Comparison of ENCODE assay signal across 8 cellular contexts in genomic region chr6:99520855-99521556, GRCh38. TPM values are rescaled to one million over a fixed set of nuclear protein-coding genes. Genes with fewer than 3 reads are reported as not detected.
DNase-seq lines count a peak whose midpoint lies in the region; ATAC-seq and TF ChIP-seq lines count a peak whose summit lies in the region.

No MANE protein-coding gene starts in this region.

- TF ChIP-seq CTCF in DND-41 (IDR thresholded peaks at IDR 0.05; ENCODE audit: borderline replicate concordance, extremely low read depth, low read length, poor library complexity, severe bottlenecking) = peak; percentile 88
- peak; percentile 74 for TF ChIP-seq CTCF in PC-3 (conservative IDR thresholded peaks at IDR 0.05; ENCODE audit: low read depth, low read length)

- no peaks in the 10 kb centered on the region for H3F3A ChIP-seq in PC-3 (ENCODE audit: low read length, unreplicated experiment)

- H3K9ac ChIP-seq in DND-41 (ENCODE audit: low read depth, low read length) = peak overlapping the region; percentile 62
- H3K9ac ChIP-seq in PC-3 (ENCODE audit: low read length) = peak overlapping the region; percentile 80
- peak overlapping the region; percentile 75 to 94 for H3K9ac ChIP-seq in mucosa of rectum (ENCODE audit: low read depth in 1 of 2, low read length in 2 of 2)

- H4K20me1 ChIP-seq in DND-41 (ENCODE audit: insufficient read depth, low read length) (no peaks in the 10 kb centered on the region), PC-3 (ENCODE audit: low read length) (no peaks in the 10 kb centered on the region)

- no peaks in the 10 kb centered on the region for H3K9me2 ChIP-seq in PC-3 (replicated peaks; ENCODE audit: low read length)

- H3K9me3 ChIP-seq in DND-41 (ENCODE audit: insufficient read depth, low read length, severe bottlenecking) (no peaks in the 10 kb centered on the region), PC-3 (ENCODE audit: low read length) (no peaks in the 10 kb centered on the region), mucosa of rectum (ENCODE audit: control insufficient read depth in 2 of 2, low read length in 2 of 2) (no peaks in the 10 kb centered on the region)

- H3K27me3 ChIP-seq in DND-41 (ENCODE audit: insufficient read depth, low read length, poor library complexity) = no peaks in the 10 kb centered on the region
- H3K27me3 ChIP-seq in PC-3 (ENCODE audit: low read length) = no peaks in the 10 kb centered on the region
- H3K27me3 ChIP-seq in mucosa of rectum (ENCODE audit: control insufficient read depth in 2 of 2, insufficient read depth in 2 of 2, low read length in 2 of 2) = no peaks in the 10 kb centered on the region

- POLR2A ChIA-PET in PC-3 (lab: Charles Lee; ENCODE audit: unreplicated experiment) = no interaction called here

- peak overlapping the region; percentile 74 for H3K27ac ChIP-seq in DND-41 (ENCODE audit: low read length)
- H3K27ac ChIP-seq in PC-3 (ENCODE audit: low read length) = peak overlapping the region; percentile 12; the same call in 1 of the 2 replicates
- peak overlapping the region; percentile 82 for H3K27ac ChIP-seq in epithelial cell of prostate
- H3K27ac ChIP-seq in mucosa of rectum (ENCODE audit: low read depth in 2 of 2, low read length in 2 of 2) = peak overlapping the region; percentile 86 to 92

- DNase-seq in DND-41 (peak; percentile 80), PC-3 (peak; percentile 78), epithelial cell of prostate (ENCODE audit: low read depth, low spot score) (no peak)
- peak; percentile 77 for DNase-seq in activated T-cell treated with anti-CD3 and anti-CD28 coated beads, Interleukin-2, amount 50 U/mL, for 1 hour
- peak; percentile 20 to 62 for DNase-seq in stimulated activated CD8-positive, alpha-beta memory T cell treated with anti-CD3 and anti-CD28 coated beads, Interleukin-7, amount 100 ng/mL, for 4 hours (ENCODE audit: low read depth in 2 of 2)

- H3K4me1 ChIP-seq in DND-41 (ENCODE audit: insufficient read depth, low read length) (peaks cover 19% of the 10 kb centered on the region), PC-3 (ENCODE audit: insufficient read depth, low read length) (peaks cover 14% of the 10 kb centered on the region; the same call in 1 of the 2 replicates), mucosa of rectum (ENCODE audit: control insufficient read depth in 2 of 2, insufficient read depth in 2 of 2, low read length in 2 of 2) (peaks cover 2 to 4% of the 10 kb centered on the region in 2 donors)

- H3K36me3 ChIP-seq in DND-41 (ENCODE audit: insufficient read depth, low read length) = no peaks in the 10 kb centered on the region; the same call in 1 of the 2 replicates
- no peaks in the 10 kb centered on the region for H3K36me3 ChIP-seq in PC-3 (ENCODE audit: low read depth, low read length)
- H3K36me3 ChIP-seq in mucosa of rectum (ENCODE audit: control insufficient read depth in 2 of 2, insufficient read depth in 2 of 2, low read length in 2 of 2) = no peaks in the 10 kb centered on the region

- intact Hi-C loops in PC-3 (cut with micrococcal nuclease) = loop anchor here (5.0 kb wide), 2 partner anchors 46 to 94 kb away; partner anchors contain the start of genes CCNC and PNISR

- TF ChIP-seq RAD21 in Ishikawa (IDR thresholded peaks at IDR 0.05; ENCODE audit: low read depth) = peak; percentile 50

- H2AFZ ChIP-seq in DND-41 (ENCODE audit: low read depth, low read length) = peak overlapping the region; percentile 94
- peak overlapping the region; percentile 96 for H2AFZ ChIP-seq in PC-3 (ENCODE audit: low read length)

- H3K4me2 ChIP-seq in DND-41 (ENCODE audit: insufficient read depth, low read length) (peak overlapping the region; percentile 66), PC-3 (ENCODE audit: low read length) (peak overlapping the region; percentile 84)

- CTCF ChIA-PET in PC-3 (lab: Charles Lee) = no interaction called here

- TSS peak; percentile 76 for BruUV-seq in PC-3 (replicated peaks; lab: Mats Ljungman, UMichigan)

- H3K79me2 ChIP-seq in DND-41 (ENCODE audit: insufficient read depth, low read length) = no peaks in the 10 kb centered on the region; the same call in 1 of the 2 replicates
- H3K79me2 ChIP-seq in PC-3 (ENCODE audit: low read length) = peaks cover 11% of the 10 kb centered on the region

- no peak for TF ChIP-seq EP300 in Ishikawa (IDR thresholded peaks at IDR 0.05; ENCODE audit: borderline replicate concordance)

- ATAC-seq in DND-41 (ENCODE audit: insufficient read depth, low read depth) = peak; percentile 87
- peak; percentile 93 for ATAC-seq in GM21619 (IDR thresholded peaks at IDR 0.05; ENCODE audit: unreplicated experiment)
- ATAC-seq in PC-3 = peak; percentile 91

- H3K4me3 ChIP-seq in DND-41 (ENCODE audit: low read depth in 1 of 2, low read length in 2 of 2) = peak overlapping the region; percentile 35 to 70; a peak in 3 of 4 replicates
- peak overlapping the region; percentile 95 for H3K4me3 ChIP-seq in PC-3 (ENCODE audit: low read length)
- H3K4me3 ChIP-seq in mucosa of rectum (ENCODE audit: low read length in 2 of 2) = peak overlapping the region; percentile 69 to 97

TF ChIP-seq in Ishikawa, 13 proteins besides CTCF, POLR2A, EP300 and RAD21:
- TF ChIP-seq CREB1 (IDR thresholded peaks at IDR 0.05; ENCODE audit: low read depth) (no peak), YY1 (IDR thresholded peaks at IDR 0.05; ENCODE audit: low read depth) (peak; percentile 85), TAF1 (IDR thresholded peaks at IDR 0.05; ENCODE audit: low read depth) (peak; percentile 60), FOXM1 (IDR thresholded peaks at IDR 0.05; ENCODE audit: borderline replicate concordance, low read depth) (no peak), TCF12 (IDR thresholded peaks at IDR 0.05; ENCODE audit: low read depth) (no peak; the same call in 1 of the 2 replicates), CEBPB (IDR thresholded peaks at IDR 0.05) (no peak), TEAD4 (IDR thresholded peaks at IDR 0.05) (no peak), EGR1 (IDR thresholded peaks at IDR 0.05) (no peak), ZBTB7A (IDR thresholded peaks at IDR 0.05; ENCODE audit: low read depth) (no peak), NFIC (IDR thresholded peaks at IDR 0.05) (no peak)
- TF ChIP-seq, protein P1, sequence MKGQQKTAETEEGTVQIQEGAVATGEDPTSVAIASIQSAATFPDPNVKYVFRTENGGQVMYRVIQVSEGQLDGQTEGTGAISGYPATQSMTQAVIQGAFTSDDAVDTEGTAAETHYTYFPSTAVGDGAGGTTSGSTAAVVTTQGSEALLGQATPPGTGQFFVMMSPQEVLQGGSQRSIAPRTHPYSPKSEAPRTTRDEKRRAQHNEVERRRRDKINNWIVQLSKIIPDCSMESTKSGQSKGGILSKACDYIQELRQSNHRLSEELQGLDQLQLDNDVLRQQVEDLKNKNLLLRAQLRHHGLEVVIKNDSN (IDR thresholded peaks at IDR 0.05) = no peak
- TF ChIP-seq, protein P2, sequence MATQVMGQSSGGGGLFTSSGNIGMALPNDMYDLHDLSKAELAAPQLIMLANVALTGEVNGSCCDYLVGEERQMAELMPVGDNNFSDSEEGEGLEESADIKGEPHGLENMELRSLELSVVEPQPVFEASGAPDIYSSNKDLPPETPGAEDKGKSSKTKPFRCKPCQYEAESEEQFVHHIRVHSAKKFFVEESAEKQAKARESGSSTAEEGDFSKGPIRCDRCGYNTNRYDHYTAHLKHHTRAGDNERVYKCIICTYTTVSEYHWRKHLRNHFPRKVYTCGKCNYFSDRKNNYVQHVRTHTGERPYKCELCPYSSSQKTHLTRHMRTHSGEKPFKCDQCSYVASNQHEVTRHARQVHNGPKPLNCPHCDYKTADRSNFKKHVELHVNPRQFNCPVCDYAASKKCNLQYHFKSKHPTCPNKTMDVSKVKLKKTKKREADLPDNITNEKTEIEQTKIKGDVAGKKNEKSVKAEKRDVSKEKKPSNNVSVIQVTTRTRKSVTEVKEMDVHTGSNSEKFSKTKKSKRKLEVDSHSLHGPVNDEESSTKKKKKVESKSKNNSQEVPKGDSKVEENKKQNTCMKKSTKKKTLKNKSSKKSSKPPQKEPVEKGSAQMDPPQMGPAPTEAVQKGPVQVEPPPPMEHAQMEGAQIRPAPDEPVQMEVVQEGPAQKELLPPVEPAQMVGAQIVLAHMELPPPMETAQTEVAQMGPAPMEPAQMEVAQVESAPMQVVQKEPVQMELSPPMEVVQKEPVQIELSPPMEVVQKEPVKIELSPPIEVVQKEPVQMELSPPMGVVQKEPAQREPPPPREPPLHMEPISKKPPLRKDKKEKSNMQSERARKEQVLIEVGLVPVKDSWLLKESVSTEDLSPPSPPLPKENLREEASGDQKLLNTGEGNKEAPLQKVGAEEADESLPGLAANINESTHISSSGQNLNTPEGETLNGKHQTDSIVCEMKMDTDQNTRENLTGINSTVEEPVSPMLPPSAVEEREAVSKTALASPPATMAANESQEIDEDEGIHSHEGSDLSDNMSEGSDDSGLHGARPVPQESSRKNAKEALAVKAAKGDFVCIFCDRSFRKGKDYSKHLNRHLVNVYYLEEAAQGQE (IDR thresholded peaks at IDR 0.05; ENCODE audit: low read depth) = no peak
- TF ChIP-seq, protein P3, sequence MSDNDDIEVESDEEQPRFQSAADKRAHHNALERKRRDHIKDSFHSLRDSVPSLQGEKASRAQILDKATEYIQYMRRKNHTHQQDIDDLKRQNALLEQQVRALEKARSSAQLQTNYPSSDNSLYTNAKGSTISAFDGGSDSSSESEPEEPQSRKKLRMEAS (IDR thresholded peaks at IDR 0.05) = no peak

RNA-seq across cellular contexts. Expression of gene USP45, which starts 5.8 kb away (rescaled TPM):
- total RNA-seq in PC-3 (2014; rRNA removed) = 8.3 and 9.3 TPM in 2 replicates

RNA-seq across cellular contexts. Expression of gene CCNC, which starts 47.5 kb away (rescaled TPM):
- total RNA-seq in PC-3 (2014; rRNA removed) = 53.7 and 69.3 TPM in 2 replicates

Comparison
In these comparisons a context has a peak if more than half of its experiments do, and no peak if none do; other contexts are left out.
1. H3K27ac ChIP-seq: peak in every context shown above with its lines; median percentile 89 in mucosa of rectum; 82 in epithelial cell of prostate; 74 in DND-41; 12 in PC-3.